Comparison of ENCODE assay signal across 1 cellular context in genomic region chr15:25402342-25402741, GRCh38.
TF ChIP-seq lines count a peak whose summit lies in the region.

No MANE protein-coding gene starts in this region.

TF ChIP-seq in SK-N-SH, 30 proteins besides CTCF, POLR2A, EP300 and RAD21 (continued from another document):
- TF ChIP-seq TEAD4 (IDR thresholded peaks at IDR 0.05; ENCODE audit: borderline replicate concordance, insufficient read depth), result no peak
- no peak for TF ChIP-seq USF2 (IDR thresholded peaks at IDR 0.05; ENCODE audit: borderline replicate concordance, low read depth, low read length)
